In genomic region chr14:100375963-100376735, GRCh38 we compare ENCODE assay signal across 8 cellular contexts. TPM values are rescaled to one million over a fixed set of nuclear protein-coding genes. Genes with fewer than 3 reads are reported as not detected.
DNase-seq lines count a peak whose midpoint lies in the region; ATAC-seq and TF ChIP-seq lines count a peak whose summit lies in the region.

WDR25 (plus strand) TSS chr14:100376485.

- H3K9me3 ChIP-seq in BLaER1 (no peaks in the 10 kb centered on the region), colonic mucosa (no peaks in the 10 kb centered on the region)

- H3K4me3 ChIP-seq in BLaER1, result peak within 1 kb of the TSS; percentile 86
- peak within 1 kb of the TSS; percentile 89 for H3K4me3 ChIP-seq in colonic mucosa

- intact Hi-C loops in colonic mucosa (cut with DNase I), result no loop called here

- H3K36me3 ChIP-seq in BLaER1 (no peaks in the 10 kb centered on the region), colonic mucosa (no peaks in the 10 kb centered on the region)

- H3K27ac ChIP-seq in BLaER1 (peak within 1 kb of the TSS; percentile 66), colonic mucosa (peak within 1 kb of the TSS; percentile 90)

- no peaks in the 10 kb centered on the region for H3K27me3 ChIP-seq in BLaER1
- H3K27me3 ChIP-seq in colonic mucosa, result no peaks in the 10 kb centered on the region

- DNase-seq in NCI-H526 (lab: John Stamatoyannopoulos, UW), result peak; percentile 80 to 97
- DNase-seq in activated CD4-positive, alpha-beta T cell treated with anti-CD3 and anti-CD28 coated beads for 48 hours, result peak; percentile 96
- DNase-seq in colonic mucosa, result peak; percentile 93
- peak; percentile 95 for DNase-seq in left lobe of liver (ENCODE audit: low spot score)
- peak; percentile 95 for DNase-seq in stimulated activated CD4-positive, alpha-beta T cell treated with anti-CD3 and anti-CD28 coated beads, Interleukin-2, amount 100 ng/mL, for 24 hours

- H3K4me2 ChIP-seq in BLaER1, result peak within 1 kb of the TSS; percentile 96

- H4K20me1 ChIP-seq in BLaER1, result no peaks in the 10 kb centered on the region

- ATAC-seq in GM19328 (IDR thresholded peaks at IDR 0.05; ENCODE audit: unreplicated experiment), result peak; percentile 77
- ATAC-seq in HG03469 (IDR thresholded peaks at IDR 0.05; ENCODE audit: unreplicated experiment), result peak; percentile 73
- peak; percentile 90 for ATAC-seq in left lobe of liver

- TF ChIP-seq CTCF in colonic mucosa (IDR thresholded peaks at IDR 0.05), result no peak

- H3K4me1 ChIP-seq in BLaER1 (peaks cover 26% of the 10 kb centered on the region), colonic mucosa (peaks cover 3% of the 10 kb centered on the region)

- H3K9ac ChIP-seq in BLaER1 (peak within 1 kb of the TSS; percentile 83), colonic mucosa (ENCODE audit: low read depth in 2 of 2, low read length in 2 of 2) (peak within 1 kb of the TSS; percentile 81 to 93)

RNA-seq across cellular contexts. Expression of gene WDR25, which starts in this region (rescaled TPM):
- total RNA-seq in colonic mucosa (10 to 100 TPM in 1 of 2 donors, 1 to 10 TPM in 1; 5.8 to 12.4 TPM), left lobe of liver (5.0 TPM)

Comparison
In these comparisons a context has a peak if more than half of its experiments do, and no peak if none do; other contexts are left out.
1. Peak in every context shown above with its lines: DNase-seq, ATAC-seq, H3K4me3 ChIP-seq and H3K27ac ChIP-seq.